ENCODE assay signal across 8 cellular contexts in genomic region chr17:68497885-68498319, GRCh38. TPM values are rescaled to one million over a fixed set of nuclear protein-coding genes. Genes with fewer than 3 reads are reported as not detected.
DNase-seq lines count a peak whose midpoint lies in the region; ATAC-seq and TF ChIP-seq lines count a peak whose summit lies in the region.

No MANE protein-coding gene starts in this region.

- TF ChIP-seq RAD21 in liver (IDR thresholded peaks at IDR 0.05), result no peak

- peak; percentile 93 for ATAC-seq in GM18867 (IDR thresholded peaks at IDR 0.05; ENCODE audit: unreplicated experiment)
- peak; percentile 95 for ATAC-seq in HG02610 (IDR thresholded peaks at IDR 0.05; ENCODE audit: unreplicated experiment)

- no peaks in the 10 kb centered on the region for H3K27me3 ChIP-seq in liver (ENCODE audit: control insufficient read depth in 4 of 4, insufficient read depth in 4 of 4, low read length in 3 of 4)

- H3K27ac ChIP-seq in liver (ENCODE audit: low read depth in 1 of 2, low read length in 2 of 2), result peak overlapping the region; percentile 60 to 74

- 4% methylated on average over 3 of the region's 3 CpGs for WGBS in liver

- H3K9me3 ChIP-seq in liver (ENCODE audit: control insufficient read depth in 4 of 4, low read length in 3 of 4), result no peaks in the 10 kb centered on the region

- peak; percentile 15 for DNase-seq in NCI-H69 (lab: John Stamatoyannopoulos, UW)
- DNase-seq in HCEC 1CT, result no peak
- DNase-seq in NCI-H82 (lab: John Stamatoyannopoulos, UW), result no peak
- DNase-seq in mesenteric fat pad (ENCODE audit: low spot score), result no peak
- no peak for DNase-seq in GM03348 (ENCODE audit: low spot score)

- no peaks in the 10 kb centered on the region for H3K36me3 ChIP-seq in liver (ENCODE audit: control insufficient read depth in 4 of 4, insufficient read depth in 3 of 4, low read depth in 1 of 4, low read length in 3 of 4)

- peaks cover 4 to 11% (median 8%) of the 10 kb centered on the region in 4 donors for H3K4me1 ChIP-seq in liver (ENCODE audit: control insufficient read depth in 4 of 4, insufficient read depth in 4 of 4, low read length in 3 of 4)

- TF ChIP-seq CTCF in liver (IDR thresholded peaks at IDR 0.05; ENCODE audit: low read depth, low read length, missing input control), result no peak

- no peak overlapping the region for H3K9ac ChIP-seq in liver (ENCODE audit: low read depth in 1 of 2, low read length in 2 of 2)

- no peak overlapping the region for H3K4me3 ChIP-seq in liver (ENCODE audit: low read depth in 1 of 3, low read length in 3 of 3)

TF ChIP-seq in liver, 16 proteins besides CTCF, POLR2A, EP300 and RAD21:
- TF ChIP-seq MAX (IDR thresholded peaks at IDR 0.05) (peak; percentile 1), ATF3 (IDR thresholded peaks at IDR 0.05) (no peak)

RNA-seq across cellular contexts. Expression of gene PRKAR1A, which starts 14.3 kb away (rescaled TPM):
- 100 to 1,000 TPM; 117 to 118 TPM for total RNA-seq in liver
- polyA plus RNA-seq in liver, result 10 to 100 TPM; 55.6 to 91.2 TPM
- total RNA-seq in mesenteric fat pad, result 470 TPM

RNA-seq across cellular contexts. Expression of gene WIPI1, which starts 40.6 kb away (rescaled TPM):
- total RNA-seq in liver (10 to 100 TPM; 37.9 to 48.6 TPM), mesenteric fat pad (124 TPM)
- 10 to 100 TPM; 21.1 to 21.7 TPM for polyA plus RNA-seq in liver
